In the genomic region with DNA sequence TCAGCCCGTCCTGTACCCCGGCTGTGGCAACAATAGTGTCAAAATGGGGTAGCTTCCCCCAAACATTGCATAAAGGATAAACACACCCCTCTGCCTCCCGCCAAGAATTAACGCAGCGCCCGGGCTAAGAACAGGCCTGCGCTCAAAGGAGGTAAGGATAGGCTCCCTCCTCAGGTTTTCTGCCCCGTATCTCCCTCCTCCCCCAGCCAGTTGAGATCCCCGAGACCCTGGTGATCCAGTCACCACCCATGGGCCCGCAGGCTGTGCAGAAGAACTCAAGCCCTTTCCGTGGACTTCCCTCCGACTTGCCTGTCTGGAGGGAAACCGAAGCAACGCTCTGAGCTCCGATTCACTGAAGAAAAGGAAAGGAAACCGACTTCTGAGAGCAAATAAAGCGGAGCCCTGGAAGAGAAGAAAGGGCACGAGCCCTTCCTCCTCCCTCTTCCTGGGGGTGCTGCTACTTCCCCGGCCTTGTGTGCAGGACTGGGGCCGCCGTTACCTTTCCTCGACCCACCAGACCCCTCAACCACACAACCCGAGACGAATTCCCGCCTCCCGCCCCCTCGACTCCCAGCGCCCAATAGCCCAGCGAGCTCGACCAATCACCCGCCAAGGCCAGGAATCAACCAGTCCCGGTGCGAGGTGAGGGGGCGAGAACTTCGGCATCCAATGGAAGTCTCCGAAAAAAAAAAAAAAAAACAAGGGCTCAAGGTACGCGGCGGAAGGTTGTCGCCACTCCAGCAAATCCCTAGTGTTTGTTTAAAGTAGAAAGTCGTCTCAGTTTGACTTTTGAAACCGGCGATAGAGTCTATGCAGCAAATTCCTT, we compare ENCODE assay signal across 8 cellular contexts. TPM values are rescaled to one million over a fixed set of nuclear protein-coding genes. Genes with fewer than 3 reads are reported as not detected.
DNase-seq lines count a peak whose midpoint lies in the region; ATAC-seq and TF ChIP-seq lines count a peak whose summit lies in the region.

Gene BRIP1, minus strand, starts transcription at position 554 of the 826 bp plus-strand sequence. CDS start 1,989 bp downstream, outside the sequence.

- H3K4me2 ChIP-seq in DOHH2 (ENCODE audit: low read length) (peak within 1 kb of the TSS; percentile 73), GM23338 (peak within 1 kb of the TSS; percentile 87)

- no peaks in the 10 kb centered on the region for H3K9me3 Mint-ChIP-seq in GM23338
- no peaks in the 10 kb centered on the region for H3K9me3 Mint-ChIP-seq in activated T-cell treated with anti-CD3 and anti-CD28 coated beads, Interleukin-2, amount 50 U/mL, for 72 hours
- H3K9me3 Mint-ChIP-seq in naive thymus-derived CD8-positive, alpha-beta T cell, result no peaks in the 10 kb centered on the region
- H3K9me3 Mint-ChIP-seq in stimulated activated naive B cell treated with anti-CD40 and anti-IgM and Interleukin-4, amounts not matched to agents 10 μg/mL and 1 μg/mL and 100 μg/mL, for 72 hours, result no peaks in the 10 kb centered on the region

- H3K9me2 ChIP-seq in DOHH2 (replicated peaks; ENCODE audit: control insufficient read depth, low read length), result no peaks in the 10 kb centered on the region
- no peaks in the 10 kb centered on the region for H3K9me2 ChIP-seq in GM23338 (ENCODE audit: insufficient read depth)

- peaks cover 50% of the 10 kb centered on the region for H3K79me2 ChIP-seq in DOHH2 (ENCODE audit: control insufficient read depth, low read length)
- peaks cover 20% of the 10 kb centered on the region for H3K79me2 ChIP-seq in GM23338 (replicated peaks; ENCODE audit: insufficient read depth)

- H3K4me3 ChIP-seq in DOHH2 (ENCODE audit: low read length) (peak within 1 kb of the TSS; percentile 94), GM23338 (peak within 1 kb of the TSS; percentile 63), fibroblast of mammary gland (ENCODE audit: control insufficient read depth, low read depth, low read length) (peak within 1 kb of the TSS; percentile 83)

- H3K27ac ChIP-seq in DOHH2 (ENCODE audit: low read depth, low read length) (peak within 1 kb of the TSS; percentile 88), GM23338 (ENCODE audit: low read depth) (peak within 1 kb of the TSS; percentile 73)

- H4K20me1 ChIP-seq in DOHH2 (ENCODE audit: control insufficient read depth, insufficient read depth, low read depth, low read length) (no peaks in the 10 kb centered on the region), GM23338 (replicated peaks; ENCODE audit: insufficient read depth) (no peaks in the 10 kb centered on the region)

- H3K27ac Mint-ChIP-seq in GM23338, result peak within 1 kb of the TSS; percentile 99
- H3K27ac Mint-ChIP-seq in activated T-cell treated with anti-CD3 and anti-CD28 coated beads, Interleukin-2, amount 50 U/mL, for 72 hours, result peak within 1 kb of the TSS; percentile 91
- H3K27ac Mint-ChIP-seq in naive thymus-derived CD8-positive, alpha-beta T cell, result peak within 1 kb of the TSS; percentile 84 to 96 (median 93)
- H3K27ac Mint-ChIP-seq in stimulated activated naive B cell treated with anti-CD40 and anti-IgM and Interleukin-4, amounts not matched to agents 10 μg/mL and 1 μg/mL and 100 μg/mL, for 72 hours, result peak within 1 kb of the TSS; percentile 95

- H3K36me3 ChIP-seq in DOHH2 (ENCODE audit: control insufficient read depth, low read length), result peaks cover 63% of the 10 kb centered on the region
- no peaks in the 10 kb centered on the region for H3K36me3 ChIP-seq in GM23338 (ENCODE audit: insufficient read depth)

- peaks cover 17% of the 10 kb centered on the region for H3K4me1 Mint-ChIP-seq in GM23338
- H3K4me1 Mint-ChIP-seq in activated T-cell treated with anti-CD3 and anti-CD28 coated beads, Interleukin-2, amount 50 U/mL, for 72 hours (ENCODE audit: low read depth), result peaks cover 39% of the 10 kb centered on the region
- H3K4me1 Mint-ChIP-seq in naive thymus-derived CD8-positive, alpha-beta T cell, result peaks cover 7 to 25% (median 18%) of the 10 kb centered on the region in 4 donors
- H3K4me1 Mint-ChIP-seq in stimulated activated naive B cell treated with anti-CD40 and anti-IgM and Interleukin-4, amounts not matched to agents 10 μg/mL and 1 μg/mL and 100 μg/mL, for 72 hours, result peaks cover 5 to 15% of the 10 kb centered on the region in 2 donors

- POLR2A ChIA-PET in naive thymus-derived CD8-positive, alpha-beta T cell (lab: Charles Lee), result interaction anchor here (0.6 to 1.7 kb wide), 8 partner anchors 10 to 1263 kb away, joined by 3 to 9 read pairs (median 4); partner anchors contain the start of gene PPM1D

- H3K9me3 ChIP-seq in DOHH2 (ENCODE audit: control insufficient read depth, insufficient read depth, low read length), result no peaks in the 10 kb centered on the region

- no peaks in the 10 kb centered on the region for H3K27me3 ChIP-seq in DOHH2 (ENCODE audit: control insufficient read depth, low read length)
- no peaks in the 10 kb centered on the region for H3K27me3 ChIP-seq in GM23338 (ENCODE audit: insufficient read depth)

- DNase-seq in GM23338 (ENCODE audit: low spot score), result peak; percentile 99
- DNase-seq in Kasumi-1 (lab: John Stamatoyannopoulos, UW), result peak; percentile 98 to 99
- DNase-seq in RKO (ENCODE audit: low spot score), result peak; percentile 94
- peak; percentile 87 to 92 for DNase-seq in activated T-cell treated with anti-CD3 and anti-CD28 coated beads, Interleukin-2, amount 50 U/mL, for 72 hours
- peak; percentile 91 for DNase-seq in fibroblast of mammary gland (ENCODE audit: low read depth)
- DNase-seq in naive thymus-derived CD8-positive, alpha-beta T cell, result peak; percentile 80 to 94 (median 84)
- DNase-seq in stimulated activated naive B cell treated with anti-CD40 and anti-IgM and Interleukin-4, amounts not matched to agents 10 μg/mL and 1 μg/mL and 100 μg/mL, for 72 hours, result peak; percentile 80

- peak within 1 kb of the TSS; percentile 6; the same call in 1 of the 2 replicates for H2AFZ ChIP-seq in GM23338

- peaks cover 12% of the 10 kb centered on the region; the same call in 2 of the 3 replicates for H3K36me3 Mint-ChIP-seq in GM23338 (ENCODE audit: low read depth)
- peaks cover 2 to 9% of the 10 kb centered on the region in 2 donors for H3K36me3 Mint-ChIP-seq in activated T-cell treated with anti-CD3 and anti-CD28 coated beads, Interleukin-2, amount 50 U/mL, for 72 hours (ENCODE audit: insufficient read depth in 2 of 2)
- H3K36me3 Mint-ChIP-seq in naive thymus-derived CD8-positive, alpha-beta T cell, result peaks cover 0 to 13% (median 2%) of the 10 kb centered on the region in 3 donors
- H3K36me3 Mint-ChIP-seq in stimulated activated naive B cell treated with anti-CD40 and anti-IgM and Interleukin-4, amounts not matched to agents 10 μg/mL and 1 μg/mL and 100 μg/mL, for 72 hours, result peaks cover 4 to 7% of the 10 kb centered on the region in 2 donors

- H3K4me1 ChIP-seq in DOHH2 (ENCODE audit: control insufficient read depth, low read length), result peaks cover 31% of the 10 kb centered on the region
- H3K4me1 ChIP-seq in GM23338 (ENCODE audit: insufficient read depth), result peaks cover 8% of the 10 kb centered on the region

- peaks cover 10% of the 10 kb centered on the region for H3K27me3 Mint-ChIP-seq in GM23338 (ENCODE audit: insufficient read depth, low read depth, poor library complexity)
- H3K27me3 Mint-ChIP-seq in activated T-cell treated with anti-CD3 and anti-CD28 coated beads, Interleukin-2, amount 50 U/mL, for 72 hours (ENCODE audit: low read depth), result no peaks in the 10 kb centered on the region
- H3K27me3 Mint-ChIP-seq in naive thymus-derived CD8-positive, alpha-beta T cell, result no peaks in the 10 kb centered on the region
- H3K27me3 Mint-ChIP-seq in stimulated activated naive B cell treated with anti-CD40 and anti-IgM and Interleukin-4, amounts not matched to agents 10 μg/mL and 1 μg/mL and 100 μg/mL, for 72 hours, result no peaks in the 10 kb centered on the region

- peak; percentile 99 for ATAC-seq in GM23338
- ATAC-seq in activated T-cell treated with anti-CD3 and anti-CD28 coated beads, Interleukin-2, amount 50 U/mL, for 72 hours (replicated peaks in 1 of 2), result peak; percentile 96 to 97
- peak; percentile 97 to 99 for ATAC-seq in naive thymus-derived CD8-positive, alpha-beta T cell
- peak; percentile 96 to 97 for ATAC-seq in stimulated activated naive B cell treated with anti-CD40 and anti-IgM and Interleukin-4, amounts not matched to agents 10 μg/mL and 1 μg/mL and 100 μg/mL, for 72 hours (replicated peaks)

- peaks cover 13% of the 10 kb centered on the region; the same call in 1 of the 2 replicates for H3F3A ChIP-seq in DOHH2 (ENCODE audit: control insufficient read depth, insufficient read depth)
- H3F3A ChIP-seq in GM23338 (replicated peaks; ENCODE audit: low read depth), result no peaks in the 10 kb centered on the region

- peak within 1 kb of the TSS; percentile 100 for H3K4me3 Mint-ChIP-seq in GM23338
- H3K4me3 Mint-ChIP-seq in activated T-cell treated with anti-CD3 and anti-CD28 coated beads, Interleukin-2, amount 50 U/mL, for 72 hours, result peak within 1 kb of the TSS; percentile 97 to 98
- H3K4me3 Mint-ChIP-seq in naive thymus-derived CD8-positive, alpha-beta T cell, result peak within 1 kb of the TSS; percentile 94 to 98 (median 96)
- H3K4me3 Mint-ChIP-seq in stimulated activated naive B cell treated with anti-CD40 and anti-IgM and Interleukin-4, amounts not matched to agents 10 μg/mL and 1 μg/mL and 100 μg/mL, for 72 hours, result peak within 1 kb of the TSS; percentile 91 to 96

- TF ChIP-seq CTCF in DOHH2 (IDR thresholded peaks at IDR 0.05; ENCODE audit: low read depth, low read length, poor library complexity, severe bottlenecking), result no peak
- TF ChIP-seq CTCF in GM23338 (conservative IDR thresholded peaks at IDR 0.05; ENCODE audit: low read depth in 2 of 2), result no peak
- TF ChIP-seq CTCF in fibroblast of mammary gland (conservative IDR thresholded peaks at IDR 0.05; ENCODE audit: control insufficient read depth, insufficient read depth, low read depth, low read length), result no peak

TF ChIP-seq in GM23338, 12 proteins besides CTCF, POLR2A, EP300 and RAD21:
- peak; percentile 94 for TF ChIP-seq POLR2AphosphoS5 (IDR thresholded peaks at IDR 0.05; ENCODE audit: low read depth)
- no peak for TF ChIP-seq NANOG (IDR thresholded peaks at IDR 0.05; ENCODE audit: borderline replicate concordance)
TF ChIP-seq in GM23338: peak in this region for 1.

RNA-seq across cellular contexts. Expression of gene BRIP1, which starts in this region (rescaled TPM):
- total RNA-seq in GM23338 (2014; rRNA removed; shearing (Covaris generic)), result 23.1 and 24.2 TPM in 2 replicates
- 5.5 and 8.0 TPM in 2 replicates for polyA plus RNA-seq in GM23338 (2016; fragmentation: Nextera tagmentation; extraction: Ambion mirVana)
- 10 to 100 TPM; 10.8 to 12.7 TPM for total RNA-seq in activated T-cell treated with anti-CD3 and anti-CD28 coated beads, Interleukin-2, amount 50 U/mL, for 72 hours
- total RNA-seq in naive thymus-derived CD8-positive, alpha-beta T cell, result under 1 TPM; 0.75 to 0.77 TPM
- polyA plus RNA-seq in naive thymus-derived CD8-positive, alpha-beta T cell, result under 1 TPM in 2 of 3 donors, not detected in 1; 0.46 to 0.72 TPM

Comparison
In these comparisons a context has a peak if more than half of its experiments do, and no peak if none do; other contexts are left out.
1. Peak in every context shown above with its lines: DNase-seq, ATAC-seq, H3K4me3 ChIP-seq and H3K27ac ChIP-seq.
2. RNA of gene BRIP1 (total RNA-seq): 23.1 to 24.2 TPM in GM23338 and 10.8 to 12.7 TPM in activated T-cell treated with anti-CD3 and anti-CD28 coated beads, Interleukin-2, amount 50 U/mL, for 72 hours; 0.75 to 0.77 TPM in naive thymus-derived CD8-positive, alpha-beta T cell; every median in the first group is over 4 times any median in the second.
3. Peak in DNase-seq and ATAC-seq in naive thymus-derived CD8-positive, alpha-beta T cell; RNA of the gene not detected or under 1 TPM.